Comparison of ENCODE assay signal across 1 cellular context in the genomic region with DNA sequence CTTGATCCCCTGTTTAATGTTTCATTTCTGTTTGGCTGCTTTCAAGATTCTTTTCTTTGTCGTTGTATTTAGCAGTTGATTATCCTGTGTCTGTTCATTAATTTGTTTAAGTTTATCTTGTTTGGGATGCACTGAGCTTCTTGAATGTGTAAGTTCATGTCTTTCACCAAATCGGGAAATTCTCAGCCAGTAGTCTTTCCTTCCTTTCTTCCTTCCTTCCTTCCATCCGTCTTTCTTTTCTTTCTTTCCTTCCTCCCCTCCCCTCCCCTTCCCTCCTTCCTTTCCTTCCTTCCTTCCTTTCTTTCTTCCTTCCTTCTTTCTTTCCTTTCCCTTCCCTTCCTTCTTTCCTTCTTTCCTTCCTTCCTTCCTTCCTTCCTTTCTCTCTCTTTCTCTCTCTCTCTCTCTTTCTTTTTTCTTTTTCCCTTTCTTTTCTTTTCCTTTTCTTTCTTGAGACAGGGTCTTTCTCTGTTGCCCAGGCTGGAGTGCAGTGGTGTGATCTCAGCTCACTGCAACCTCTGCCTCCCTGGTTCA.
TF ChIP-seq lines count a peak whose summit lies in the region.

No MANE protein-coding gene starts in this region.

TF ChIP-seq in HEK293, 187 proteins besides CTCF, POLR2A, EP300 and RAD21 (continued from another document):
- TF ChIP-seq ZNF148 (tag by site-specific recombination; IDR thresholded peaks at IDR 0.05; ENCODE audit: borderline replicate concordance), result no peak
